ENCODE assay signal across 20 cellular contexts in genomic region chr14:73815849-73816816, GRCh38. TPM values are rescaled to one million over a fixed set of nuclear protein-coding genes. Genes with fewer than 3 reads are reported as not detected.
A peak's percentile ranks its signal among the peaks of the same experiment; 100 is the strongest.
DNase-seq lines count a peak whose midpoint lies in the region; ATAC-seq and TF ChIP-seq lines count a peak whose summit lies in the region.
"Had no signal": no experiment of that assay in that cellular context is flagged by ENCODE, and none has a peak within 500 bp of the region (broad histone marks: within the 10 kb centered on the region; RNA-seq: fewer than 3 reads in every experiment).

No MANE protein-coding gene starts in this region.

- H3K9me3 ChIP-seq in HEK293 (ENCODE audit: control insufficient read depth, insufficient read depth, low read depth, low read length) (no peaks in the 10 kb centered on the region), adrenal gland (replicated peaks in 1 of 3) (no peaks in the 10 kb centered on the region), left lung (no peaks in the 10 kb centered on the region), sigmoid colon (no peaks in the 10 kb centered on the region), tibial artery (no peaks in the 10 kb centered on the region)
- H3K9me3 ChIP-seq: ascending aorta, esophagus squamous epithelium, heart left ventricle had no signal

- TF ChIP-seq EP300 in sigmoid colon (IDR thresholded peaks at IDR 0.05): no peak

- no peaks in the 10 kb centered on the region for H3K9me3 Mint-ChIP-seq in immature natural killer cell
- H3K9me3 Mint-ChIP-seq: CD4-positive, alpha-beta T cell; naive thymus-derived CD4-positive, alpha-beta T cell had no signal

- H3K4me3 ChIP-seq in HEK293 (ENCODE audit: low read depth, low read length): no peak overlapping the region
- no peak overlapping the region for H3K4me3 ChIP-seq in adrenal gland
- no peak overlapping the region for H3K4me3 ChIP-seq in left lung
- no peak overlapping the region for H3K4me3 ChIP-seq in sigmoid colon
- H3K4me3 ChIP-seq in tibial artery: no peak overlapping the region
- H3K4me3 ChIP-seq: ascending aorta, esophagus squamous epithelium, heart left ventricle, lung had no signal

- peaks cover 2 to 5% (median 3%) of the 10 kb centered on the region in 3 donors for H3K27me3 Mint-ChIP-seq in immature natural killer cell (ENCODE audit: low read depth in 3 of 3)
- H3K27me3 Mint-ChIP-seq: CD4-positive, alpha-beta T cell had no signal

- H3K27ac Mint-ChIP-seq in immature natural killer cell: no peak overlapping the region
- H3K27ac Mint-ChIP-seq: CD4-positive, alpha-beta T cell had no signal

- CTCF ChIA-PET in HEK293 (lab: Yijun Ruan, JAX): interaction anchor here (0.7 to 1.0 kb wide), 4 partner anchors 9 to 51 kb away, joined by 3 to 4 read pairs (median 4); no protein-coding TSS in a partner anchor

- H3K4me3 Mint-ChIP-seq in immature natural killer cell: no peak overlapping the region
- H3K4me3 Mint-ChIP-seq: CD4-positive, alpha-beta T cell had no signal

- H3K4me1 ChIP-seq in HEK293 (ENCODE audit: control insufficient read depth, insufficient read depth, low read length) (no peaks in the 10 kb centered on the region), adrenal gland (replicated peaks in 1 of 2) (no peaks in the 10 kb centered on the region), left lung (no peaks in the 10 kb centered on the region), sigmoid colon (peaks cover 0 to 13% (median 0%) of the 10 kb centered on the region in 4 donors), tibial artery (peaks cover 0 to 10% (median 2%) of the 10 kb centered on the region in 4 donors)
- H3K4me1 ChIP-seq: ascending aorta, esophagus squamous epithelium had no signal

- H3K27ac ChIP-seq in HEK293 (ENCODE audit: extremely low read depth, low read depth, low read length) (no peak overlapping the region), adrenal gland (peak overlapping the region in 1 of 5 donors; percentile 30), left lung (no peak overlapping the region), sigmoid colon (peak overlapping the region; percentile 23 to 66 (median 40)), tibial artery (no peak overlapping the region)

- peak; percentile 18 for ATAC-seq in left lung
- ATAC-seq: naive thymus-derived CD4-positive, alpha-beta T cell had no signal

- H3K36me3 ChIP-seq in HEK293 (ENCODE audit: control insufficient read depth in 2 of 2, insufficient read depth in 1 of 2, low read length in 2 of 2): no peaks in the 10 kb centered on the region
- H3K36me3 ChIP-seq in adrenal gland (replicated peaks in 1 of 2): no peaks in the 10 kb centered on the region
- no peaks in the 10 kb centered on the region for H3K36me3 ChIP-seq in left lung
- no peaks in the 10 kb centered on the region for H3K36me3 ChIP-seq in sigmoid colon
- H3K36me3 ChIP-seq in tibial artery: no peaks in the 10 kb centered on the region
- H3K36me3 ChIP-seq: ascending aorta, esophagus squamous epithelium, heart left ventricle had no signal

- H3K27me3 ChIP-seq in adrenal gland (no peaks in the 10 kb centered on the region), left lung (no peaks in the 10 kb centered on the region), sigmoid colon (no peaks in the 10 kb centered on the region), tibial artery (no peaks in the 10 kb centered on the region)
- H3K27me3 ChIP-seq: ascending aorta, esophagus squamous epithelium, heart left ventricle had no signal

- TF ChIP-seq CTCF in HEK293 (tag by site-specific recombination; IDR thresholded peaks at IDR 0.05) (no peak), adrenal gland (IDR thresholded peaks at IDR 0.05) (no peak), left lung (IDR thresholded peaks at IDR 0.05) (no peak), sigmoid colon (IDR thresholded peaks at IDR 0.05) (no peak), tibial artery (IDR thresholded peaks at IDR 0.05) (no peak)

- whole genome bisulfite sequencing in adrenal gland, 4 donors: 65 to 74% (median 69%) methylated on average over 9 to 10 of the region's 10 CpGs
- WGBS in sigmoid colon, 2 donors: 73 to 82% methylated on average over 9 to 10 of the region's 10 CpGs

- DNase-seq in adrenal gland (peak in 4 of 7 donors; percentile 36 to 63 (median 54)), left lung (no peak), sigmoid colon (no peak), NCI-H1436 (lab: John Stamatoyannopoulos, UW) (no peak), immature natural killer cell (no peak), tibial artery (no peak)
- DNase-seq: activated CD4-positive, alpha-beta T cell treated with anti-CD3 and anti-CD28 coated beads for 48 hours; activated CD8-positive, alpha-beta memory T cell treated with anti-CD3 and anti-CD28 coated beads, Interleukin-2, amount 50 U/mL, for 48 hours; CD4-positive, alpha-beta T cell; effector CD4-positive, alpha-beta T cell; esophagus squamous epithelium; HCEC 1CT; heart left ventricle; NCI-H146; NCI-H226; stimulated activated CD4-positive, alpha-beta T cell treated with anti-CD3 and anti-CD28 coated beads, Interleukin-4, amount 100 ng/mL, for 1 hour had no signal

- H3K36me3 Mint-ChIP-seq in immature natural killer cell: no peaks in the 10 kb centered on the region

- no peak for TF ChIP-seq POLR2A in adrenal gland (IDR thresholded peaks at IDR 0.05)
- TF ChIP-seq POLR2A in sigmoid colon (IDR thresholded peaks at IDR 0.05): no peak

- peaks cover 1 to 9% of the 10 kb centered on the region in 2 donors for H3K4me1 Mint-ChIP-seq in immature natural killer cell

- POLR2A ChIA-PET in HEK293 (lab: Yijun Ruan, JAX): interaction anchor here (0.6 kb wide), 1 partner anchor 10 kb away, joined by 3 read pairs; no protein-coding TSS in a partner anchor

- intact Hi-C loops in adrenal gland (cut with DNase I): no loop called here
- intact Hi-C loops in left lung (cut with DNase I): no loop called here
- intact Hi-C loops in sigmoid colon (cut with DNase I): no loop called here
- intact Hi-C loops in tibial artery (cut with DNase I; ENCODE audit: low total_unique reads): no loop called here

TF ChIP-seq in HEK293, 187 proteins besides CTCF, POLR2A, EP300 and RAD21:
- TF ChIP-seq PRDM6 (tag by site-specific recombination; IDR thresholded peaks at IDR 0.05) (no peak), PRDM1 (tag by site-specific recombination; IDR thresholded peaks at IDR 0.05) (peak; percentile 75), ZFP69B (tag by site-specific recombination; IDR thresholded peaks at IDR 0.05) (no peak), ZNF366 (tag by site-specific recombination; conservative IDR thresholded peaks at IDR 0.05) (peak; percentile 66; the same call in 1 of the 2 replicates), TCF7L2 (IDR thresholded peaks at IDR 0.05; ENCODE audit: borderline replicate concordance, low read depth, low read length) (peak; percentile 82)
TF ChIP-seq in HEK293: peak in this region for 3.

RNA-seq across cellular contexts. Expression of gene PTGR2, which starts 35.5 kb away (rescaled TPM):
- total RNA-seq in adrenal gland: 10 to 100 TPM; 10.2 to 43.7 (median 19.9) TPM
- 10 to 100 TPM in 2 of 3 donors, 1 to 10 TPM in 1; 8.8 to 32.5 (median 11.2) TPM for polyA plus RNA-seq in adrenal gland
- total RNA-seq in left lung: 1 to 10 TPM; 9.9 to 10.0 TPM
- total RNA-seq in sigmoid colon: 10 to 100 TPM in 1 of 4 donors, 1 to 10 TPM in 3; 5.0 to 11.4 (median 6.3) TPM
- 1 to 10 TPM; 6.4 to 9.0 (median 6.6) TPM for polyA plus RNA-seq in sigmoid colon
- 1 to 10 TPM in 2 of 3 donors, under 1 TPM in 1; 0.76 to 1.6 (median 1.0) TPM for polyA plus RNA-seq in immature natural killer cell

Comparison
In these comparisons a context has a peak if more than half of its experiments do, and no peak if none do; other contexts are left out.
1. H3K27ac ChIP-seq: peak in sigmoid colon (4 of 4); none in HEK293 (single experiment), left lung (0 of 2) and tibial artery (0 of 2).
2. DNase-seq: peak in adrenal gland (4 of 7); none in left lung (0 of 2), sigmoid colon (single experiment), NCI-H1436 (single experiment), immature natural killer cell (0 of 3) and tibial artery (0 of 2).